ENCODE assay signal across 7 cellular contexts in genomic region chr5:72557147-72557501, GRCh38.
A peak's percentile ranks its signal among the peaks of the same experiment; 100 is the strongest.
DNase-seq lines count a peak whose midpoint lies in the region; ATAC-seq and TF ChIP-seq lines count a peak whose summit lies in the region.

No MANE protein-coding gene starts in this region.

- no peaks in the 10 kb centered on the region for H3K36me3 ChIP-seq in iPS-18a (ENCODE audit: control insufficient read depth, low read depth, low read length)

- H3K4me3 ChIP-seq in iPS-18a (ENCODE audit: low read length): peak overlapping the region; percentile 47

- CTCF ChIA-PET in RWPE1 (lab: Yijun Ruan, JAX): no interaction called here

- no peak for DNase-seq in RWPE1 (ENCODE audit: low spot score)
- no peak for DNase-seq in stimulated activated naive CD8-positive, alpha-beta T cell treated with anti-CD3 and anti-CD28 coated beads, Interleukin-15, Interleukin-2, amounts not matched to agents 100 U/mL and 50 U/mL, for 24 hours
- DNase-seq in AML-193 (lab: John Stamatoyannopoulos, UW): no peak
- no peak for DNase-seq in 8988T
- DNase-seq in NCI-H524 (lab: John Stamatoyannopoulos, UW): no peak

- peak overlapping the region; percentile 55 for H3K27ac ChIP-seq in RWPE1
- no peak overlapping the region for H3K27ac ChIP-seq in iPS-18a (ENCODE audit: low read length)

- H3K9ac ChIP-seq in iPS-18a (ENCODE audit: low read length): peak overlapping the region; percentile 64

- H3K9me3 ChIP-seq in iPS-18a (ENCODE audit: control insufficient read depth, low read depth, low read length): no peaks in the 10 kb centered on the region

- ATAC-seq in GM21360 (IDR thresholded peaks at IDR 0.05; ENCODE audit: unreplicated experiment): peak; percentile 7
- ATAC-seq in stimulated activated naive CD8-positive, alpha-beta T cell treated with anti-CD3 and anti-CD28 coated beads, Interleukin-15, Interleukin-2, amounts not matched to agents 100 U/mL and 50 U/mL, for 24 hours: peak; percentile 30

- H3K27me3 ChIP-seq in iPS-18a (ENCODE audit: control insufficient read depth, insufficient read depth, low read length): peaks cover 6% of the 10 kb centered on the region

- POLR2A ChIA-PET in RWPE1 (lab: Yijun Ruan, JAX; ENCODE audit: low non-redundant PET): no interaction called here

- peaks cover 31% of the 10 kb centered on the region for H3K4me1 ChIP-seq in iPS-18a (ENCODE audit: control insufficient read depth, low read depth, low read length)

- no peak for TF ChIP-seq CTCF in RWPE1 (conservative IDR thresholded peaks at IDR 0.05; ENCODE audit: low read depth)
